Comparison of ENCODE assay signal across 12 cellular contexts in genomic region chr1:93576346-93576745, GRCh38.
DNase-seq lines count a peak whose midpoint lies in the region; ATAC-seq lines count a peak whose summit lies in the region.
"Had no signal": no experiment of that assay in that cellular context is flagged by ENCODE, and none has a peak within 500 bp of the region (broad histone marks: within the 10 kb centered on the region; RNA-seq: fewer than 3 reads in every experiment).

No MANE protein-coding gene starts in this region.

- peaks cover 2% of the 10 kb centered on the region for H3K4me1 Mint-ChIP-seq in T-helper 17 cell
- H3K4me1 Mint-ChIP-seq: CD4-positive, alpha-beta memory T cell had no signal

- ATAC-seq in HG02623 (IDR thresholded peaks at IDR 0.05; ENCODE audit: unreplicated experiment) (no peak), T-helper 17 cell (no peak)
- ATAC-seq: activated CD8-positive, alpha-beta T cell treated with anti-CD3 and anti-CD28 coated beads for 36 hours had no signal

- intact Hi-C loops in posterior cingulate gyrus (cut with DNase I): no loop called here

- H3K27ac Mint-ChIP-seq in T-helper 17 cell: no peak overlapping the region
- H3K27ac Mint-ChIP-seq: activated CD8-positive, alpha-beta T cell treated with anti-CD3 and anti-CD28 coated beads for 36 hours; CD4-positive, alpha-beta memory T cell had no signal

- no peak overlapping the region for H3K4me3 Mint-ChIP-seq in T-helper 17 cell
- H3K4me3 Mint-ChIP-seq: activated CD8-positive, alpha-beta T cell treated with anti-CD3 and anti-CD28 coated beads for 36 hours; CD4-positive, alpha-beta memory T cell had no signal

- no peaks in the 10 kb centered on the region for H3K36me3 Mint-ChIP-seq in T-helper 17 cell (ENCODE audit: low read depth)
- H3K36me3 Mint-ChIP-seq: CD4-positive, alpha-beta memory T cell had no signal

- no peaks in the 10 kb centered on the region for H3K9me3 ChIP-seq in T-helper 17 cell (ENCODE audit: control insufficient read depth, low read length, poor library complexity, severe bottlenecking)
- H3K9me3 ChIP-seq: pancreas, SJSA1 had no signal

- H3K27me3 Mint-ChIP-seq in T-helper 17 cell: no peaks in the 10 kb centered on the region
- H3K27me3 Mint-ChIP-seq: activated CD8-positive, alpha-beta T cell treated with anti-CD3 and anti-CD28 coated beads for 36 hours; CD4-positive, alpha-beta memory T cell had no signal

- DNase-seq in NCI-H1105 (lab: John Stamatoyannopoulos, UW) (peak; percentile 36), NCI-H748 (lab: John Stamatoyannopoulos, UW; ENCODE audit: unreplicated experiment) (peak; percentile 87), fibroblast of gingiva (ENCODE audit: low read depth) (peak; percentile 93), posterior cingulate gyrus (peak in 8 of 10 donors; percentile 26 to 90 (median 54)), NCI-H2029 (lab: John Stamatoyannopoulos, UW) (no peak), T-helper 17 cell (no peak)
- DNase-seq in activated naive CD4-positive, alpha-beta T cell treated with anti-CD3 and anti-CD28 coated beads, Interleukin-2, amount 50 U/mL, for 16 hours: no peak
- DNase-seq: activated CD8-positive, alpha-beta T cell treated with anti-CD3 and anti-CD28 coated beads for 36 hours; CD4-positive, alpha-beta memory T cell; pancreas had no signal

Comparison
In these comparisons a context has a peak if more than half of its experiments do, and no peak if none do; other contexts are left out.
1. DNase-seq: peak in NCI-H1105 (single experiment), NCI-H748 (single experiment), fibroblast of gingiva (single experiment) and posterior cingulate gyrus (8 of 10); none in NCI-H2029 (single experiment), T-helper 17 cell (0 of 3) and activated naive CD4-positive, alpha-beta T cell treated with anti-CD3 and anti-CD28 coated beads, Interleukin-2, amount 50 U/mL, for 16 hours (single experiment).